ENCODE assay signal across 8 cellular contexts in genomic region chr7:69932034-69932628, GRCh38.
DNase-seq lines count a peak whose midpoint lies in the region; ATAC-seq and TF ChIP-seq lines count a peak whose summit lies in the region.

No MANE protein-coding gene starts in this region.

- H3K79me2 ChIP-seq in OCI-LY1 (ENCODE audit: insufficient read depth, low read length): peaks cover 62% of the 10 kb centered on the region

- H3F3A ChIP-seq in OCI-LY1 (ENCODE audit: insufficient read depth, low read length): 0 out of 2 replicates have a peak, but pooled peaks cover 3% of the 10 kb centered on the region

- peak overlapping the region; percentile 30; the same call in 1 of the 2 replicates for H3K4me2 ChIP-seq in OCI-LY1 (ENCODE audit: low read length)

- DNase-seq in ACHN (peak; percentile 24), H7 (peak; percentile 28), fibroblast of villous mesenchyme (ENCODE audit: low read depth) (peak; percentile 23), prostate gland (ENCODE audit: low spot score) (peak; percentile 9), omental fat pad (ENCODE audit: low spot score) (no peak)

- ATAC-seq in GM19328 (IDR thresholded peaks at IDR 0.05; ENCODE audit: unreplicated experiment) (no peak), omental fat pad (ENCODE audit: low FRiP score) (no peak), GM18858 (IDR thresholded peaks at IDR 0.05; ENCODE audit: unreplicated experiment) (no peak)

- intact Hi-C loops in prostate gland (cut with DNase I): no loop called here

- H3K36me3 ChIP-seq in H7 (replicated peaks; ENCODE audit: control insufficient read depth, insufficient read depth, low read length): no peaks in the 10 kb centered on the region
- peaks cover 13% of the 10 kb centered on the region for H3K36me3 ChIP-seq in OCI-LY1 (ENCODE audit: insufficient read depth, low read length)
- H3K36me3 ChIP-seq in prostate gland: no peaks in the 10 kb centered on the region

- H3K4me1 ChIP-seq in OCI-LY1 (ENCODE audit: insufficient read depth, low read length, severe bottlenecking) (peaks cover 75% of the 10 kb centered on the region), prostate gland (replicated peaks) (no peaks in the 10 kb centered on the region)

- H2AFZ ChIP-seq in OCI-LY1 (ENCODE audit: low read length): no peak overlapping the region

- TF ChIP-seq CTCF in OCI-LY1 (IDR thresholded peaks at IDR 0.05; ENCODE audit: low read length) (peak; percentile 95), fibroblast of villous mesenchyme (IDR thresholded peaks at IDR 0.05; ENCODE audit: insufficient read depth, low read depth, low read length) (peak; percentile 54), prostate gland (IDR thresholded peaks at IDR 0.05) (peak in 3 of 4 experiments; percentile 41 to 61 (median 56)), omental fat pad (IDR thresholded peaks at IDR 0.05) (no peak)

- no peaks in the 10 kb centered on the region for H4K20me1 ChIP-seq in OCI-LY1 (ENCODE audit: insufficient read depth, low read length)

- TF ChIP-seq POLR2A in prostate gland (IDR thresholded peaks at IDR 0.05): no peak

- H3K27ac ChIP-seq in OCI-LY1 (ENCODE audit: low read depth, low read length, poor library complexity, severe bottlenecking): peak overlapping the region; percentile 42
- H3K27ac ChIP-seq in prostate gland: no peak overlapping the region

- H3K9me3 ChIP-seq in OCI-LY1 (ENCODE audit: low read length) (peaks cover 6% of the 10 kb centered on the region), prostate gland (no peaks in the 10 kb centered on the region)

- no peaks in the 10 kb centered on the region for H3K9me2 ChIP-seq in OCI-LY1 (ENCODE audit: low read depth, low read length)

- in situ Hi-C loops in ACHN (cut with HindIII; ENCODE audit: low pct_ligation_motif_present, low pct_unique_long_range_greater_than_20kb, low sequenced_read_pairs): no loop called here

- H3K9ac ChIP-seq in OCI-LY1 (ENCODE audit: low read length): peak overlapping the region; percentile 13; the same call in 1 of the 2 replicates

- H3K27me3 ChIP-seq in H7 (ENCODE audit: control insufficient read depth, insufficient read depth, low read length): no peaks in the 10 kb centered on the region
- H3K27me3 ChIP-seq in OCI-LY1 (ENCODE audit: insufficient read depth, low read length): no peaks in the 10 kb centered on the region
- no peaks in the 10 kb centered on the region for H3K27me3 ChIP-seq in prostate gland (replicated peaks; ENCODE audit: insufficient read depth)

- H3K4me3 ChIP-seq in H7 (ENCODE audit: insufficient read depth, low read depth, low read length): no peak overlapping the region
- H3K4me3 ChIP-seq in OCI-LY1 (ENCODE audit: low read depth, low read length, poor library complexity, severe bottlenecking): no peak overlapping the region
- no peak overlapping the region for H3K4me3 ChIP-seq in fibroblast of villous mesenchyme (ENCODE audit: low read depth, low read length)
- H3K4me3 ChIP-seq in prostate gland: no peak overlapping the region

- 57% methylated on average over 2 of the region's 2 CpGs for WGBS in prostate gland

Comparison
In these comparisons a context has a peak if more than half of its experiments do, and no peak if none do; other contexts are left out.
1. CTCF ChIP-seq: peak in OCI-LY1 (single experiment), fibroblast of villous mesenchyme (single experiment) and prostate gland (3 of 4); none in omental fat pad (0 of 3).